Comparison of ENCODE assay signal across 8 cellular contexts in genomic region chr14:92677087-92677668, GRCh38.
A peak's percentile ranks its signal among the peaks of the same experiment; 100 is the strongest.
DNase-seq lines count a peak whose midpoint lies in the region; ATAC-seq and TF ChIP-seq lines count a peak whose summit lies in the region.

No MANE protein-coding gene starts in this region.

- in situ Hi-C loops in GM13977 (cut with MboI; ENCODE audit: low pct_unique_long_range_greater_than_20kb, low sequenced_read_pairs, unreplicated experiment): loop anchor here (25.0 kb wide), 1 partner anchor 540 kb away; no protein-coding TSS in a partner anchor

- H3K27ac Mint-ChIP-seq in activated naive CD4-positive, alpha-beta T cell treated with anti-CD3 and anti-CD28 coated beads, Interleukin-2, amount 50 U/mL, for 24 hours: peak overlapping the region; percentile 92
- H3K27ac Mint-ChIP-seq in stimulated activated naive CD8-positive, alpha-beta T cell treated with anti-CD3 and anti-CD28 coated beads, Interleukin-15, amount 100 ng/mL, for 72 hours: peak overlapping the region in 1 of 2 donors; percentile 16

- no peaks in the 10 kb centered on the region for H3K9me3 Mint-ChIP-seq in activated naive CD4-positive, alpha-beta T cell treated with anti-CD3 and anti-CD28 coated beads, Interleukin-2, amount 50 U/mL, for 24 hours
- peaks cover 5 to 10% of the 10 kb centered on the region in 2 donors for H3K9me3 Mint-ChIP-seq in stimulated activated naive CD8-positive, alpha-beta T cell treated with anti-CD3 and anti-CD28 coated beads, Interleukin-15, amount 100 ng/mL, for 72 hours

- DNase-seq in GM13977 (ENCODE audit: low spot score) (peak; percentile 92), foreskin melanocyte (no peak), NCI-H1105 (lab: John Stamatoyannopoulos, UW) (no peak), NCI-H1436 (lab: John Stamatoyannopoulos, UW) (no peak)
- peak; percentile 79 to 94 for DNase-seq in stimulated activated naive CD8-positive, alpha-beta T cell treated with anti-CD3 and anti-CD28 coated beads, Interleukin-15, amount 100 ng/mL, for 72 hours

- no peak for TF ChIP-seq CTCF in GM13977 (IDR thresholded peaks at IDR 0.05; ENCODE audit: extremely low read depth, insufficient read depth, missing control alignments)

- peak; percentile 81 for ATAC-seq in GM21367 (IDR thresholded peaks at IDR 0.05; ENCODE audit: unreplicated experiment)
- ATAC-seq in HG03558 (IDR thresholded peaks at IDR 0.05; ENCODE audit: extremely low read depth, unreplicated experiment): peak; percentile 55
- peak; percentile 96 for ATAC-seq in stimulated activated naive CD8-positive, alpha-beta T cell treated with anti-CD3 and anti-CD28 coated beads, Interleukin-15, amount 100 ng/mL, for 72 hours

- H3K4me1 Mint-ChIP-seq in activated naive CD4-positive, alpha-beta T cell treated with anti-CD3 and anti-CD28 coated beads, Interleukin-2, amount 50 U/mL, for 24 hours: peaks cover 58% of the 10 kb centered on the region
- peaks cover 92% of the 10 kb centered on the region for H3K4me1 Mint-ChIP-seq in stimulated activated naive CD8-positive, alpha-beta T cell treated with anti-CD3 and anti-CD28 coated beads, Interleukin-15, amount 100 ng/mL, for 72 hours

- H3K4me3 Mint-ChIP-seq in activated naive CD4-positive, alpha-beta T cell treated with anti-CD3 and anti-CD28 coated beads, Interleukin-2, amount 50 U/mL, for 24 hours: peak overlapping the region; percentile 21
- peak overlapping the region; percentile 31 to 63 for H3K4me3 Mint-ChIP-seq in stimulated activated naive CD8-positive, alpha-beta T cell treated with anti-CD3 and anti-CD28 coated beads, Interleukin-15, amount 100 ng/mL, for 72 hours

- peaks cover 23% of the 10 kb centered on the region for H3K36me3 Mint-ChIP-seq in activated naive CD4-positive, alpha-beta T cell treated with anti-CD3 and anti-CD28 coated beads, Interleukin-2, amount 50 U/mL, for 24 hours

- H3K27me3 Mint-ChIP-seq in activated naive CD4-positive, alpha-beta T cell treated with anti-CD3 and anti-CD28 coated beads, Interleukin-2, amount 50 U/mL, for 24 hours: no peaks in the 10 kb centered on the region
- no peaks in the 10 kb centered on the region for H3K27me3 Mint-ChIP-seq in stimulated activated naive CD8-positive, alpha-beta T cell treated with anti-CD3 and anti-CD28 coated beads, Interleukin-15, amount 100 ng/mL, for 72 hours

Comparison
In these comparisons a context has a peak if more than half of its experiments do, and no peak if none do; other contexts are left out.
1. DNase-seq: peak in GM13977 (single experiment) and stimulated activated naive CD8-positive, alpha-beta T cell treated with anti-CD3 and anti-CD28 coated beads, Interleukin-15, amount 100 ng/mL, for 72 hours (2 of 2); none in foreskin melanocyte (single experiment), NCI-H1105 (single experiment) and NCI-H1436 (single experiment).
2. Peak in every context shown above with its lines, with median percentiles within 50 percentile points of each other: ATAC-seq.